In genomic region chr15:52559583-52559982, GRCh38 we compare ENCODE assay signal across 1 cellular context.
TF ChIP-seq lines count a peak whose summit lies in the region.

No MANE protein-coding gene starts in this region.

TF ChIP-seq in K562, 482 proteins besides CTCF, POLR2A, EP300 and RAD21 (continued from another document):
- no peak for TF ChIP-seq CUX1 (CRISPR knock-in tag; IDR thresholded peaks at IDR 0.05)
- TF ChIP-seq ZNF436 (CRISPR knock-in tag; IDR thresholded peaks at IDR 0.05), result no peak
- no peak for TF ChIP-seq ZBTB7A (IDR thresholded peaks at IDR 0.05; ENCODE audit: borderline replicate concordance, control insufficient read depth, low read depth, low read length)
- TF ChIP-seq RBM39 (optimal IDR thresholded peaks at IDR 0.05; ENCODE audit: low read depth, low read length), result no peak
- no peak for TF ChIP-seq SNAPC5 (CRISPR knock-in tag; IDR thresholded peaks at IDR 0.05)
- TF ChIP-seq ZFX (CRISPR knock-in tag; IDR thresholded peaks at IDR 0.05), result no peak
- TF ChIP-seq ZNF561 (CRISPR knock-in tag; conservative IDR thresholded peaks at IDR 0.05), result no peak
- no peak for TF ChIP-seq TCFL5 (CRISPR knock-in tag; conservative IDR thresholded peaks at IDR 0.05)
- no peak for TF ChIP-seq MIER1 (IDR thresholded peaks at IDR 0.05; ENCODE audit: low read depth)
- TF ChIP-seq ARNT (IDR thresholded peaks at IDR 0.05), result no peak
- TF ChIP-seq ERF (CRISPR knock-in tag; IDR thresholded peaks at IDR 0.05), result no peak
- TF ChIP-seq CAMTA2 (CRISPR knock-in tag; conservative IDR thresholded peaks at IDR 0.05), result no peak
- no peak for TF ChIP-seq MCM7 (IDR thresholded peaks at IDR 0.05)
- TF ChIP-seq SMAD1 (IDR thresholded peaks at IDR 0.05; ENCODE audit: low read depth, low read length, partially characterized antibody), result no peak
